ENCODE assay signal across 29 cellular contexts in genomic region chr1:235226933-235227332, GRCh38.
DNase-seq lines count a peak whose midpoint lies in the region; ATAC-seq and TF ChIP-seq lines count a peak whose summit lies in the region.
"Had no signal": no experiment of that assay in that cellular context is flagged by ENCODE, and none has a peak within 500 bp of the region (broad histone marks: within the 10 kb centered on the region; RNA-seq: fewer than 3 reads in every experiment).

No MANE protein-coding gene starts in this region.

- POLR2A ChIA-PET in activated CD8-positive, alpha-beta T cell treated with anti-CD3 and anti-CD28 coated beads for 36 hours (lab: Charles Lee) = no interaction called here
- POLR2A ChIA-PET in activated CD8-positive, alpha-beta T cell treated with anti-CD3 and anti-CD28 coated beads, Interleukin-2, amount 10 ng/mL, durations not matched to agents 7 days and 5 days (lab: Charles Lee) = no interaction called here
- POLR2A ChIA-PET in CD4-positive, alpha-beta memory T cell (lab: Charles Lee; ENCODE audit: partially characterized antibody) = interaction anchor here (0.7 kb wide), 1 partner anchor 21 kb away, joined by 3 read pairs; no protein-coding TSS in a partner anchor
- POLR2A ChIA-PET in T-cell (lab: Charles Lee) = interaction anchor here (0.7 kb wide), 2 partner anchors 15 to 219 kb away, joined by 3 to 6 read pairs; no protein-coding TSS in a partner anchor

- H3K4me1 Mint-ChIP-seq in activated CD8-positive, alpha-beta T cell treated with anti-CD3 and anti-CD28 coated beads for 36 hours (ENCODE audit: low read depth) = peaks cover 2% of the 10 kb centered on the region
- H3K4me1 Mint-ChIP-seq in activated CD8-positive, alpha-beta T cell treated with anti-CD3 and anti-CD28 coated beads, Interleukin-2, amount 10 ng/mL, durations not matched to agents 7 days and 5 days (ENCODE audit: low read depth) = no peaks in the 10 kb centered on the region
- H3K4me1 Mint-ChIP-seq in CD4-positive, alpha-beta memory T cell = peaks cover 3 to 7% (median 5%) of the 10 kb centered on the region in 4 donors
- H3K4me1 Mint-ChIP-seq in T-cell (peaks cover 0 to 7% (median 5%) of the 10 kb centered on the region in 3 donors), memory B cell (no peaks in the 10 kb centered on the region)
- H3K4me1 Mint-ChIP-seq: B cell; stimulated activated memory B cell treated with anti-CD40 and anti-IgM and Interleukin-4, amounts not matched to agents 10 μg/mL and 1 μg/mL and 100 μg/mL, for 72 hours had no signal

- no peaks in the 10 kb centered on the region for H3K4me1 ChIP-seq in CD4-positive, alpha-beta memory T cell (ENCODE audit: insufficient read depth, low read length)
- H3K4me1 ChIP-seq: adrenal gland, colonic mucosa, esophagus muscularis mucosa, pancreas, spleen had no signal

- H3K27ac ChIP-seq in CD4-positive, alpha-beta memory T cell (ENCODE audit: low read depth, low read length) = no peak overlapping the region
- H3K27ac ChIP-seq: adrenal gland, colonic mucosa, esophagus muscularis mucosa, pancreas, spleen had no signal

- no peaks in the 10 kb centered on the region for H3K9me3 Mint-ChIP-seq in activated CD8-positive, alpha-beta T cell treated with anti-CD3 and anti-CD28 coated beads for 36 hours
- H3K9me3 Mint-ChIP-seq in activated CD8-positive, alpha-beta T cell treated with anti-CD3 and anti-CD28 coated beads, Interleukin-2, amount 10 ng/mL, durations not matched to agents 7 days and 5 days (ENCODE audit: insufficient read depth) = no peaks in the 10 kb centered on the region
- H3K9me3 Mint-ChIP-seq in CD4-positive, alpha-beta memory T cell = no peaks in the 10 kb centered on the region
- no peaks in the 10 kb centered on the region for H3K9me3 Mint-ChIP-seq in T-cell
- no peaks in the 10 kb centered on the region for H3K9me3 Mint-ChIP-seq in memory B cell
- H3K9me3 Mint-ChIP-seq: effector memory CD8-positive, alpha-beta T cell; stimulated activated memory B cell treated with anti-CD40 and anti-IgM and Interleukin-4, amounts not matched to agents 10 μg/mL and 1 μg/mL and 100 μg/mL, for 72 hours had no signal

- no peaks in the 10 kb centered on the region for H3K27me3 Mint-ChIP-seq in activated CD8-positive, alpha-beta T cell treated with anti-CD3 and anti-CD28 coated beads for 36 hours
- H3K27me3 Mint-ChIP-seq in activated CD8-positive, alpha-beta T cell treated with anti-CD3 and anti-CD28 coated beads, Interleukin-2, amount 10 ng/mL, durations not matched to agents 7 days and 5 days (ENCODE audit: low read depth) = no peaks in the 10 kb centered on the region
- H3K27me3 Mint-ChIP-seq in CD4-positive, alpha-beta memory T cell = no peaks in the 10 kb centered on the region
- H3K27me3 Mint-ChIP-seq in T-cell (no peaks in the 10 kb centered on the region), memory B cell (no peaks in the 10 kb centered on the region)
- H3K27me3 Mint-ChIP-seq: B cell; effector memory CD8-positive, alpha-beta T cell; stimulated activated memory B cell treated with anti-CD40 and anti-IgM and Interleukin-4, amounts not matched to agents 10 μg/mL and 1 μg/mL and 100 μg/mL, for 72 hours had no signal

- intact Hi-C loops in activated CD8-positive, alpha-beta T cell treated with anti-CD3 and anti-CD28 coated beads for 36 hours (cut with micrococcal nuclease) = no loop called here
- intact Hi-C loops in CD4-positive, alpha-beta memory T cell (cut with micrococcal nuclease) = no loop called here

- H3K36me3 ChIP-seq in CD4-positive, alpha-beta memory T cell (ENCODE audit: insufficient read depth, low read length) = peaks cover 56% of the 10 kb centered on the region

- no peak overlapping the region for H3K4me3 Mint-ChIP-seq in activated CD8-positive, alpha-beta T cell treated with anti-CD3 and anti-CD28 coated beads for 36 hours
- H3K4me3 Mint-ChIP-seq in activated CD8-positive, alpha-beta T cell treated with anti-CD3 and anti-CD28 coated beads, Interleukin-2, amount 10 ng/mL, durations not matched to agents 7 days and 5 days = no peak overlapping the region
- no peak overlapping the region for H3K4me3 Mint-ChIP-seq in CD4-positive, alpha-beta memory T cell
- no peak overlapping the region for H3K4me3 Mint-ChIP-seq in T-cell
- H3K4me3 Mint-ChIP-seq in memory B cell = no peak overlapping the region
- H3K4me3 Mint-ChIP-seq: B cell; effector memory CD8-positive, alpha-beta T cell; stimulated activated memory B cell treated with anti-CD40 and anti-IgM and Interleukin-4, amounts not matched to agents 10 μg/mL and 1 μg/mL and 100 μg/mL, for 72 hours had no signal

- H3K27ac Mint-ChIP-seq in activated CD8-positive, alpha-beta T cell treated with anti-CD3 and anti-CD28 coated beads for 36 hours = peak overlapping the region; percentile 6
- no peak overlapping the region for H3K27ac Mint-ChIP-seq in activated CD8-positive, alpha-beta T cell treated with anti-CD3 and anti-CD28 coated beads, Interleukin-2, amount 10 ng/mL, durations not matched to agents 7 days and 5 days
- H3K27ac Mint-ChIP-seq in CD4-positive, alpha-beta memory T cell = peak overlapping the region in 5 of 7 donors; percentile 2 to 78 (median 58)
- peak overlapping the region; percentile 23 to 29 for H3K27ac Mint-ChIP-seq in T-cell
- H3K27ac Mint-ChIP-seq in memory B cell = peak overlapping the region; percentile 0
- H3K27ac Mint-ChIP-seq: B cell; stimulated activated memory B cell treated with anti-CD40 and anti-IgM and Interleukin-4, amounts not matched to agents 10 μg/mL and 1 μg/mL and 100 μg/mL, for 72 hours had no signal

- H3K9me3 ChIP-seq in CD4-positive, alpha-beta memory T cell (ENCODE audit: control insufficient read depth in 1 of 2, low read length in 2 of 2) = no peaks in the 10 kb centered on the region
- H3K9me3 ChIP-seq: adrenal gland, colonic mucosa, esophagus muscularis mucosa, HAP-1, pancreas, spleen had no signal

- no peak for DNase-seq in activated CD8-positive, alpha-beta T cell treated with anti-CD3 and anti-CD28 coated beads for 36 hours
- DNase-seq in activated CD8-positive, alpha-beta T cell treated with anti-CD3 and anti-CD28 coated beads, Interleukin-2, amount 10 ng/mL, durations not matched to agents 7 days and 5 days = no peak
- DNase-seq in CD4-positive, alpha-beta memory T cell = no peak
- no peak for DNase-seq in T-cell
- no peak for DNase-seq in memory B cell (ENCODE audit: low spot score in 2 of 2)
- no peak for DNase-seq in NCI-H2227 (lab: John Stamatoyannopoulos, UW; ENCODE audit: unreplicated experiment)
- no peak for DNase-seq in cortex of kidney (lab: John Stamatoyannopoulos, UW)
- DNase-seq: adrenal gland; colonic mucosa; COR-L47; effector memory CD8-positive, alpha-beta T cell; foreskin melanocyte; mesendoderm; NCI-H2081 treated with DMSO at 0.1 percent for 48 hours; NCI-H446; NCI-H82; OCI-M1; pancreas; right cardiac atrium; stimulated activated CD4-positive, alpha-beta T cell treated with anti-CD3 and anti-CD28 coated beads, Interleukin-4, amount 100 ng/mL, for 1 hour had no signal

- H3K36me3 Mint-ChIP-seq in activated CD8-positive, alpha-beta T cell treated with anti-CD3 and anti-CD28 coated beads for 36 hours (ENCODE audit: low read depth) = peaks cover 18% of the 10 kb centered on the region
- peaks cover 25% of the 10 kb centered on the region for H3K36me3 Mint-ChIP-seq in activated CD8-positive, alpha-beta T cell treated with anti-CD3 and anti-CD28 coated beads, Interleukin-2, amount 10 ng/mL, durations not matched to agents 7 days and 5 days (ENCODE audit: low read depth)
- peaks cover 20 to 53% of the 10 kb centered on the region in 2 donors for H3K36me3 Mint-ChIP-seq in CD4-positive, alpha-beta memory T cell
- H3K36me3 Mint-ChIP-seq in T-cell (peaks cover 24% of the 10 kb centered on the region), memory B cell (peaks cover 15% of the 10 kb centered on the region)

- ATAC-seq in activated CD8-positive, alpha-beta T cell treated with anti-CD3 and anti-CD28 coated beads for 36 hours = no peak
- no peak for ATAC-seq in activated CD8-positive, alpha-beta T cell treated with anti-CD3 and anti-CD28 coated beads, Interleukin-2, amount 10 ng/mL, durations not matched to agents 7 days and 5 days
- ATAC-seq in T-cell (replicated peaks in 1 of 4) (no peak), memory B cell (ENCODE audit: low read depth) (no peak), GM21737 (IDR thresholded peaks at IDR 0.05; ENCODE audit: unreplicated experiment) (no peak)
- ATAC-seq: activated CD4-positive, CD25-positive, alpha-beta regulatory T cell treated with anti-CD3 and anti-CD28 coated beads, Interleukin-2, amount 50 U/mL, for 24 hours; effector memory CD8-positive, alpha-beta T cell; left lobe of liver; pancreas; right cardiac atrium; Right ventricle myocardium inferior; stimulated activated memory B cell treated with anti-CD40 and anti-IgM and Interleukin-4, amounts not matched to agents 10 μg/mL and 1 μg/mL and 100 μg/mL, for 72 hours had no signal

- TF ChIP-seq CTCF in activated CD8-positive, alpha-beta T cell treated with anti-CD3 and anti-CD28 coated beads for 36 hours (IDR thresholded peaks at IDR 0.05) = no peak

- no peaks in the 10 kb centered on the region for H3K27me3 ChIP-seq in CD4-positive, alpha-beta memory T cell (ENCODE audit: insufficient read depth, low read length)
- H3K27me3 ChIP-seq: adrenal gland, colonic mucosa, esophagus muscularis mucosa, pancreas, spleen had no signal

- H3K4me3 ChIP-seq in CD4-positive, alpha-beta memory T cell (ENCODE audit: low read length in 2 of 2) = no peak overlapping the region
- H3K4me3 ChIP-seq: adrenal gland, colonic mucosa, esophagus muscularis mucosa, HAP-1, pancreas, spleen had no signal

- CTCF ChIA-PET in activated CD8-positive, alpha-beta T cell treated with anti-CD3 and anti-CD28 coated beads for 36 hours (lab: Charles Lee) = interaction anchor here (1.6 kb wide), 1 partner anchor 190 kb away, joined by 8 read pairs; no protein-coding TSS in a partner anchor
- CTCF ChIA-PET in activated CD8-positive, alpha-beta T cell treated with anti-CD3 and anti-CD28 coated beads, Interleukin-2, amount 10 ng/mL, durations not matched to agents 7 days and 5 days (lab: Charles Lee) = interaction anchor here (1.4 kb wide), 1 partner anchor 190 kb away, joined by 3 read pairs; no protein-coding TSS in a partner anchor
- CTCF ChIA-PET in CD4-positive, alpha-beta memory T cell (lab: Charles Lee; ENCODE audit: partially characterized antibody) = interaction anchor here (0.7 to 2.2 kb wide), 3 partner anchors 11 to 192 kb away, joined by 3 to 7 read pairs (median 5); no protein-coding TSS in a partner anchor
- CTCF ChIA-PET in T-cell (lab: Charles Lee) = interaction anchor here in 1 of 2 donors (0.7 kb wide), 2 partner anchors 38 to 214 kb away, joined by 3 to 4 read pairs; no protein-coding TSS in a partner anchor

Comparison
In these comparisons a context has a peak if more than half of its experiments do, and no peak if none do; other contexts are left out.
1. POLR2A ChIA-PET loops: an anchor here in CD4-positive, alpha-beta memory T cell (0.7 kb wide) and T-cell (0.7 kb wide); none called in activated CD8-positive, alpha-beta T cell treated with anti-CD3 and anti-CD28 coated beads for 36 hours and activated CD8-positive, alpha-beta T cell treated with anti-CD3 and anti-CD28 coated beads, Interleukin-2, amount 10 ng/mL, durations not matched to agents 7 days and 5 days.